ENCODE assay signal across 13 cellular contexts in the genomic region with DNA sequence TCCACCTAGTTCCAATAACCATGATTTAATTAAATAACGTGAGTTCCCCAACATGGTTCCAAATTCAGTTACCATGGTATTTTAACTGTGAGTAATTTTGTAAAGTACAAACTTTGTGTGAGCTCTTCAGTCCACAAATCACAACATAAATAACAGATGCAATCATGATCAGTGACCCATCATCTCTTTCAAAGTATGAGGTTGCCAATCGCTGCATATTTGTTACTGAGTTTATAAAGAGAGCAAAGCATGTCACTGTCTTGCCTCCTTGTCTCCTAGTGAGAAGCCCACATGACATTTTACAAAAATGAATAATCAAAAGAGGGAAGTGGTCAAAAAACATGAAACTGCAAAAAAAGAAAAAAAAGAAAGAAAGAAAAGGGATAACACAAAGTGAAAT.
DNase-seq lines count a peak whose midpoint lies in the region; ATAC-seq, FAIRE-seq and TF ChIP-seq lines count a peak whose summit lies in the region.
"Had no signal": no experiment of that assay in that cellular context is flagged by ENCODE, and none has a peak within 500 bp of the region (broad histone marks: within the 10 kb centered on the region; RNA-seq: fewer than 3 reads in every experiment).

No MANE protein-coding gene starts in this region.

- no peak for TF ChIP-seq CTCF in OCI-LY3 (IDR thresholded peaks at IDR 0.05; ENCODE audit: low read depth, low read length)
- TF ChIP-seq CTCF in chondrocyte (IDR thresholded peaks at IDR 0.05), result no peak
- TF ChIP-seq CTCF in stomach (IDR thresholded peaks at IDR 0.05), result no peak
- no peak for TF ChIP-seq CTCF in PC-9 (conservative IDR thresholded peaks at IDR 0.05)

- no peak for TF ChIP-seq EP300 in stomach (IDR thresholded peaks at IDR 0.05)

- no peak overlapping the region for H3K27ac Mint-ChIP-seq in chondrocyte (ENCODE audit: unreplicated experiment)

- no peak overlapping the region for H3K4me3 Mint-ChIP-seq in chondrocyte (ENCODE audit: unreplicated experiment)

- H3F3A ChIP-seq in PC-9 (ENCODE audit: insufficient read depth, low read depth), result no peaks in the 10 kb centered on the region

- H3K9me3 Mint-ChIP-seq in chondrocyte (ENCODE audit: low read depth), result peaks cover 3% of the 10 kb centered on the region

- TF ChIP-seq POLR2A in GM12892 (IDR thresholded peaks at IDR 0.05; ENCODE audit: low read depth, low read length) (no peak), stomach (IDR thresholded peaks at IDR 0.05) (no peak)

- ATAC-seq in GM19438 (IDR thresholded peaks at IDR 0.05; ENCODE audit: low read depth, unreplicated experiment), result peak; percentile 59
- ATAC-seq in HG03103 (IDR thresholded peaks at IDR 0.05; ENCODE audit: low read depth, unreplicated experiment), result peak; percentile 82
- ATAC-seq: activated CD4-positive, CD25-positive, alpha-beta regulatory T cell treated with anti-CD3 and anti-CD28 coated beads, Interleukin-2, amount 50 U/mL, for 24 hours had no signal

- H3K4me1 ChIP-seq in OCI-LY3 (ENCODE audit: low read length) (peaks cover 36% of the 10 kb centered on the region), stomach (no peaks in the 10 kb centered on the region), PC-9 (replicated peaks; ENCODE audit: insufficient read depth) (no peaks in the 10 kb centered on the region)
- H3K4me1 ChIP-seq: suprapubic skin had no signal

- no peaks in the 10 kb centered on the region for H3K4me1 Mint-ChIP-seq in chondrocyte (ENCODE audit: low read depth)

- POLR2A ChIA-PET in PC-9 (lab: Charles Lee; ENCODE audit: unreplicated experiment), result no interaction called here

- H3K4me2 ChIP-seq in OCI-LY3 (ENCODE audit: low read length) (peak overlapping the region; percentile 63), PC-9 (no peak overlapping the region)

- no peaks in the 10 kb centered on the region for H3K36me3 Mint-ChIP-seq in chondrocyte (ENCODE audit: low read depth)

- H3K4me3 ChIP-seq in OCI-LY3 (ENCODE audit: low read length), result peak overlapping the region; percentile 45
- no peak overlapping the region for H3K4me3 ChIP-seq in stomach
- H3K4me3 ChIP-seq in PC-9, result no peak overlapping the region
- H3K4me3 ChIP-seq: MG63, suprapubic skin had no signal

- H3K9me2 ChIP-seq in PC-9 (ENCODE audit: insufficient read depth), result no peaks in the 10 kb centered on the region

- peaks cover 35% of the 10 kb centered on the region for H3K27me3 Mint-ChIP-seq in chondrocyte (ENCODE audit: low read depth)

- H3K9me3 ChIP-seq in OCI-LY3 (ENCODE audit: insufficient read depth, low read length), result no peaks in the 10 kb centered on the region
- no peaks in the 10 kb centered on the region for H3K9me3 ChIP-seq in stomach
- H3K9me3 ChIP-seq in PC-9 (ENCODE audit: insufficient read depth, low read depth), result no peaks in the 10 kb centered on the region
- H3K9me3 ChIP-seq: MG63, suprapubic skin had no signal

- H3K27ac ChIP-seq in OCI-LY3 (ENCODE audit: low read length) (peak overlapping the region; percentile 80), stomach (no peak overlapping the region), PC-9 (no peak overlapping the region)
- H3K27ac ChIP-seq: suprapubic skin had no signal

- intact Hi-C loops in stomach (cut with DNase I; ENCODE audit: low total_unique reads) (loop anchor here (10.0 kb wide), 1 partner anchor 696 kb away; no protein-coding TSS in a partner anchor), PC-9 (cut with micrococcal nuclease; ENCODE audit: unreplicated experiment) (no loop called here)

- DNase-seq in GM12892 (ENCODE audit: insufficient read length) (no peak), chondrocyte (ENCODE audit: low spot score) (no peak), DMS79 treated with DMSO at 0.1 percent for 48 hours (lab: John Stamatoyannopoulos, UW) (no peak), stomach (no peak), PC-9 (no peak)
- DNase-seq: AML-193, MG63, NCI-H69 had no signal

- peak overlapping the region; percentile 40 for H2AFZ ChIP-seq in OCI-LY3 (ENCODE audit: low read depth, low read length)
- no peak overlapping the region for H2AFZ ChIP-seq in PC-9

- H4K20me1 ChIP-seq in OCI-LY3 (ENCODE audit: insufficient read depth, low read length) (no peaks in the 10 kb centered on the region), PC-9 (ENCODE audit: insufficient read depth) (no peaks in the 10 kb centered on the region)

- H3K79me2 ChIP-seq in OCI-LY3 (ENCODE audit: low read length) (no peaks in the 10 kb centered on the region), PC-9 (ENCODE audit: low read depth) (no peaks in the 10 kb centered on the region)

- 56 to 89% (median 68%) methylated on average over 2 of the region's 2 CpGs for WGBS in stomach, 5 donors

- no peaks in the 10 kb centered on the region for H3K36me3 ChIP-seq in OCI-LY3 (replicated peaks; ENCODE audit: low read depth, low read length)
- no peaks in the 10 kb centered on the region for H3K36me3 ChIP-seq in stomach
- H3K36me3 ChIP-seq in PC-9 (ENCODE audit: low read depth), result no peaks in the 10 kb centered on the region
- H3K36me3 ChIP-seq: MG63, suprapubic skin had no signal

- FAIRE-seq in GM12892 (lab: Jason Lieb, UNC), result peak; percentile 51

- no TSS peak for BruUV-seq in PC-9 (replicated peaks; lab: Mats Ljungman, UMichigan)

- CTCF ChIA-PET in PC-9 (lab: Charles Lee), result no interaction called here

- H3K9ac ChIP-seq in OCI-LY3 (ENCODE audit: low read length), result 0 out of 2 replicates have a peak overlapping the region, but pooled peaks have one; percentile 29

- H3K27me3 ChIP-seq in OCI-LY3 (ENCODE audit: low read depth, low read length) (no peaks in the 10 kb centered on the region), stomach (peaks cover 0 to 8% (median 0%) of the 10 kb centered on the region in 3 donors), PC-9 (ENCODE audit: insufficient read depth, low read depth) (peaks cover 11% of the 10 kb centered on the region; the same call in 1 of the 2 replicates)
